In the genomic region with DNA sequence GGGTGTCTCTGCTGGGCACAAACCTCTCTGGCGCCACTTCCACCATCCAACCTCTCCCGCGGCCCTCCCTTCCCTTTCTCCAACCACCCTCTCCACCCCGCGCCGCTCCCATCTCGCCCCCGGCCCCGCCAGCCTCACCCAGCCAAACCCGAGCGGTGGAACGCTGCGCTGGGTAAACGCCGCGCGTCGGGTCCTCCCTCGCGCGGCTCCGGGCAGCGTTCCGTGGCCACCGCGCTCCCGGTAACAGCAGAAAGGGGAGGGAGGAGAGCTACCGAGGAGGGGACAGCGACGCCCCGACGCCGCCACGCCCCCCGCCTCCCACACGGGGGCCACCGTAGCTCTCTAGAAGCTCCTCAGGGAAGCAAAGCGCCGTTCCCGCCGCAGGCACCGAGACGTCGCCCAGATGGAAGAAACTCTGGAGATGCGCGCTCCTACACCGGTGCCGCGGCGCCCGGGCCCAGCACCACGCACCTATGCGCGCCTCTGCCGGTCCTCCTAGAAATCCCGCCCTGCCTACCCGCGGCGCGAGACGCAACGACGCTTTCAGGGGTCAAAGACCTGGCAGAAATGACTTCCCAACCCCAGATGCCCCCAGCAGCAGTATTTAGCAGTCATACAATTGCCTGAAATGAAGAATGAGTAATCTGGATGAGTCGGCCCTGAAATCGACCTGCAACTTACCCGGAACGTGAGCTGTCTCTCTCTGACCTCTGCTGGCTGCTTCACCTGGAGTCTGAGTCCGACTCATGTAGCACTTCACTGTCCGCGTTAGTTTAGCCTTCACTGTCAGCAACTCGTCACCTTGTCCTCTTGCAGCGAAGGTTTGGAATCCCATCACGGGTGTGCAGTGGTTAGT, we compare ENCODE assay signal across 8 cellular contexts. TPM values are rescaled to one million over a fixed set of nuclear protein-coding genes. Genes with fewer than 3 reads are reported as not detected.
A peak's percentile ranks its signal among the peaks of the same experiment; 100 is the strongest.
DNase-seq lines count a peak whose midpoint lies in the region; ATAC-seq, FAIRE-seq and TF ChIP-seq lines count a peak whose summit lies in the region.

A gene with protein sequence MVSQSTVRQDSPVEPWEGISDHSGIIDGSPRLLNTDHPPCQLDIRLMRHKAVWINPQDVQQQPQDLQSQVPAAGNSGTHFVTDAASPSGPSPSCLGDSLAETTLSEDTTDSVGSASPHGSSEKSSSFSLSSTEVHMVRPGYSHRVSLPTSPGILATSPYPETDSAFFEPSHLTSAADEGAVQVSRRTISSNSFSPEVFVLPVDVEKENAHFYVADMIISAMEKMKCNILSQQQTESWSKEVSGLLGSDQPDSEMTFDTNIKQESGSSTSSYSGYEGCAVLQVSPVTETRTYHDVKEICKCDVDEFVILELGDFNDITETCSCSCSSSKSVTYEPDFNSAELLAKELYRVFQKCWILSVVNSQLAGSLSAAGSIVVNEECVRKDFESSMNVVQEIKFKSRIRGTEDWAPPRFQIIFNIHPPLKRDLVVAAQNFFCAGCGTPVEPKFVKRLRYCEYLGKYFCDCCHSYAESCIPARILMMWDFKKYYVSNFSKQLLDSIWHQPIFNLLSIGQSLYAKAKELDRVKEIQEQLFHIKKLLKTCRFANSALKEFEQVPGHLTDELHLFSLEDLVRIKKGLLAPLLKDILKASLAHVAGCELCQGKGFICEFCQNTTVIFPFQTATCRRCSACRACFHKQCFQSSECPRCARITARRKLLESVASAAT (minus strand): TSS at position 257 of the 856 bp plus-strand sequence. CDS start 14,777 bp downstream, outside the sequence.

- DNase-seq in GM06990 (ENCODE audit: extremely low read depth, insufficient read length): peak; percentile 84
- DNase-seq in PC-3: peak; percentile 63
- DNase-seq in brain microvascular endothelial cell: peak; percentile 9
- peak; percentile 78 for DNase-seq in kidney
- peak; percentile 61 for DNase-seq in stimulated activated CD4-positive, alpha-beta T cell treated with anti-CD3 and anti-CD28 coated beads, Interleukin-15, amount 100 ng/mL, for 24 hours
- DNase-seq in NCI-H2029 treated with DMSO at 0.1 percent for 48 hours (lab: John Stamatoyannopoulos, UW): no peak
- no peak for DNase-seq in HUDEP-2 (lab: John Stamatoyannopoulos, UW; ENCODE audit: unreplicated experiment in 76 of 76)

- H3K9ac ChIP-seq in PC-3 (ENCODE audit: low read length) (no peak within 1 kb of the TSS), kidney (ENCODE audit: low read length in 2 of 2) (no peak within 1 kb of the TSS)

- no TSS peak for BruUV-seq in PC-3 (replicated peaks; lab: Mats Ljungman, UMichigan)

- H3K36me3 ChIP-seq in GM06990 (ENCODE audit: control insufficient read depth, insufficient read depth, low read length) (no peaks in the 10 kb centered on the region), PC-3 (ENCODE audit: low read depth, low read length) (no peaks in the 10 kb centered on the region), brain microvascular endothelial cell (replicated peaks) (no peaks in the 10 kb centered on the region), kidney (ENCODE audit: control insufficient read depth in 1 of 2, insufficient read depth in 2 of 2, low read length in 2 of 2) (no peaks in the 10 kb centered on the region)

- H3F3A ChIP-seq in PC-3 (ENCODE audit: low read length, unreplicated experiment): no peaks in the 10 kb centered on the region

- no peaks in the 10 kb centered on the region for H4K20me1 ChIP-seq in PC-3 (ENCODE audit: low read length)

- peak within 1 kb of the TSS; percentile 93 for H3K4me2 ChIP-seq in PC-3 (ENCODE audit: low read length)

- H3K9me3 ChIP-seq in PC-3 (ENCODE audit: low read length) (no peaks in the 10 kb centered on the region), kidney (ENCODE audit: control insufficient read depth in 1 of 2, low read length in 2 of 2) (no peaks in the 10 kb centered on the region)

- no peaks in the 10 kb centered on the region for H3K9me2 ChIP-seq in PC-3 (replicated peaks; ENCODE audit: low read length)

- H3K4me1 ChIP-seq in PC-3 (ENCODE audit: insufficient read depth, low read length) (no peaks in the 10 kb centered on the region), kidney (ENCODE audit: control insufficient read depth in 1 of 2, insufficient read depth in 1 of 2, low read depth in 1 of 2, low read length in 2 of 2) (peaks cover 0 to 8% of the 10 kb centered on the region in 2 donors)

- ATAC-seq in HG02642 (IDR thresholded peaks at IDR 0.05; ENCODE audit: poor library complexity, unreplicated experiment): peak; percentile 34
- ATAC-seq in PC-3: peak; percentile 76

- H3K79me2 ChIP-seq in PC-3 (ENCODE audit: low read length): no peaks in the 10 kb centered on the region

- H2AFZ ChIP-seq in PC-3 (ENCODE audit: low read length): peak within 1 kb of the TSS; percentile 87

- H3K4me3 ChIP-seq in GM06990 (replicated peaks; ENCODE audit: low read depth, low read length): peak within 1 kb of the TSS; percentile 59
- peak within 1 kb of the TSS; percentile 70 for H3K4me3 ChIP-seq in PC-3 (ENCODE audit: low read length)
- peak within 1 kb of the TSS; percentile 50 for H3K4me3 ChIP-seq in brain microvascular endothelial cell (ENCODE audit: low read depth, low read length)
- peak within 1 kb of the TSS; percentile 37 to 54 for H3K4me3 ChIP-seq in kidney (ENCODE audit: low read length in 2 of 2)

- intact Hi-C loops in PC-3 (cut with micrococcal nuclease) (no loop called here), kidney (cut with DNase I) (no loop called here)

- no peak for FAIRE-seq in kidney (lab: Jason Lieb, UNC)

- in situ Hi-C loops in brain microvascular endothelial cell (cut with HindIII; ENCODE audit: low pct_ligation_motif_present, low sequenced_read_pairs): no loop called here

- no peaks in the 10 kb centered on the region for H3K27me3 ChIP-seq in GM06990 (replicated peaks; ENCODE audit: control insufficient read depth, insufficient read depth, low read length)
- H3K27me3 ChIP-seq in PC-3 (ENCODE audit: low read length): no peaks in the 10 kb centered on the region
- peaks cover 16% of the 10 kb centered on the region for H3K27me3 ChIP-seq in brain microvascular endothelial cell (replicated peaks)

- TF ChIP-seq CTCF in GM06990 (IDR thresholded peaks at IDR 0.05; ENCODE audit: insufficient read depth, low read length, poor library complexity, severe bottlenecking) (no peak), PC-3 (conservative IDR thresholded peaks at IDR 0.05; ENCODE audit: low read depth, low read length) (peak; percentile 45), brain microvascular endothelial cell (IDR thresholded peaks at IDR 0.05; ENCODE audit: low read depth, low read length, missing control alignments) (no peak), kidney (IDR thresholded peaks at IDR 0.05; ENCODE audit: borderline replicate concordance, extremely low read depth, insufficient read depth) (no peak)

- CTCF ChIA-PET in PC-3 (lab: Charles Lee): interaction anchor here (0.6 kb wide), 1 partner anchor 353 kb away, joined by 3 read pairs; no protein-coding TSS in a partner anchor

- POLR2A ChIA-PET in PC-3 (lab: Charles Lee; ENCODE audit: unreplicated experiment): no interaction called here

- H3K27ac ChIP-seq in PC-3 (ENCODE audit: low read length): no peak within 1 kb of the TSS
- H3K27ac ChIP-seq in brain microvascular endothelial cell: no peak within 1 kb of the TSS
- no peak within 1 kb of the TSS for H3K27ac ChIP-seq in kidney (ENCODE audit: low read depth in 2 of 2, low read length in 2 of 2)

RNA-seq across cellular contexts. Expression of the gene that starts here (rescaled TPM):
- total RNA-seq in PC-3 (2014; rRNA removed) (0.17 TPM in 1 of 2 replicates, not detected in the other), kidney (4.6 TPM)
- 0.54 TPM for polyA plus RNA-seq in kidney (ENCODE audit: insufficient read depth, low read depth, low replicate concordance)

Comparison
In these comparisons a context has a peak if more than half of its experiments do, and no peak if none do; other contexts are left out.
1. Peak in DNase-seq, ATAC-seq, H3K4me3 ChIP-seq and H3K4me2 ChIP-seq in PC-3; RNA of the gene not detected or under 1 TPM.
2. DNase-seq: peak in GM06990 (single experiment), brain microvascular endothelial cell (single experiment), kidney (single experiment) and stimulated activated CD4-positive, alpha-beta T cell treated with anti-CD3 and anti-CD28 coated beads, Interleukin-15, amount 100 ng/mL, for 24 hours (single experiment); none in NCI-H2029 treated with DMSO at 0.1 percent for 48 hours (single experiment) and HUDEP-2 (0 of 76).
3. Peak in every context shown above with its lines, with median percentiles within 50 percentile points of each other: H3K4me3 ChIP-seq.